26 cellular contexts compared by ENCODE assay signal in the genomic region with DNA sequence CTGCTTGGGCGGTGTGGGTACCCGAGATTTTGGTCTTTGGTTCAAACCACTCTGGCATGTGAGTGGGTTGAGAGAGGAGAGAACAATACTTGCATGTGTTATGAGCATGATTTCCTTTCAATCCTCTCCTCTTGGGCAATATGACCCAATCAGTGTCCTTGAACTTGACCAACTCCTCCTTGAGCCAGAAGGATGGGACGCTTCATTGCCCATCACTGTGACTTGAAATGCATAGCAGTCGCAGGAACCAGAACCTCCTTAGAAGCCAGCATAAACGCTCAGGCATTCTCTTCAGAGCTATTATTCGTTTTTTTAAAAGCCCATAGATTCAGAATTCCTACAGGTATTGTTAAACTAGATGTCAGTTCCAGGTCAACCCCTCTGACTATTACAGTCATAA.
"Had no signal": no experiment of that assay in that cellular context is flagged by ENCODE, and none has a peak within 500 bp of the region (broad histone marks: within the 10 kb centered on the region; RNA-seq: fewer than 3 reads in every experiment).

No MANE protein-coding gene starts in this region.

- H3K27me3 Mint-ChIP-seq: dendritic cell treated with granulocyte-macrophage colony-stimulating factor and Interleukin-4, amounts not matched to agents 40 ng/mL and 50 ng/mL, for 4 days had no signal

- H3K4me3 ChIP-seq: colonic mucosa, gastroesophageal sphincter, heart left ventricle, hepatocyte, left lung, lower lobe of right lung, mucosa of descending colon had no signal

- ATAC-seq: effector memory CD8-positive, alpha-beta T cell; esophagus mucosa; foreskin keratinocyte; gastroesophageal sphincter; heart left ventricle; left colon; left lung; left ventricle myocardium superior; lower lobe of right lung; mucosa of descending colon had no signal

- H3K36me3 ChIP-seq: colonic mucosa, gastroesophageal sphincter, heart left ventricle, left lung, lower lobe of right lung had no signal

- H3K27ac ChIP-seq: colonic mucosa, epithelial cell of prostate, foreskin keratinocyte, gastroesophageal sphincter, heart left ventricle, hepatocyte, left lung, lower lobe of right lung had no signal

- H3K4me1 Mint-ChIP-seq: endodermal cell, immature natural killer cell, naive B cell had no signal

- H3K27ac Mint-ChIP-seq: dendritic cell treated with granulocyte-macrophage colony-stimulating factor and Interleukin-4, amounts not matched to agents 40 ng/mL and 50 ng/mL, for 4 days; effector memory CD8-positive, alpha-beta T cell; endodermal cell; immature natural killer cell; mesothelial cell of epicardium; naive B cell had no signal

- DNase-seq: colonic mucosa; cortex of kidney; effector CD8-positive, alpha-beta T cell; effector memory CD8-positive, alpha-beta T cell; endodermal cell; erythroblast; foreskin keratinocyte; heart left ventricle; hypothalamus; immature natural killer cell; islet precursor cell; kidney; kidney glomerular epithelial cell; left colon; left lung; left ventricle myocardium superior; lower lobe of right lung; mesenchymal stem cell; mucosa of descending colon; naive B cell had no signal

- H2AFZ ChIP-seq: hepatocyte had no signal

- H3K4me2 ChIP-seq: hepatocyte had no signal

- H3K27me3 ChIP-seq: colonic mucosa, foreskin keratinocyte, gastroesophageal sphincter, hepatocyte, left lung had no signal

- H3K36me3 Mint-ChIP-seq: immature natural killer cell, mesothelial cell of epicardium had no signal

- H3K4me1 ChIP-seq: colonic mucosa, foreskin keratinocyte, gastroesophageal sphincter, heart left ventricle, left lung, lower lobe of right lung had no signal

- H3K4me3 Mint-ChIP-seq: dendritic cell treated with granulocyte-macrophage colony-stimulating factor and Interleukin-4, amounts not matched to agents 40 ng/mL and 50 ng/mL, for 4 days; effector memory CD8-positive, alpha-beta T cell; endodermal cell; immature natural killer cell; mesothelial cell of epicardium; naive B cell had no signal

- H3K79me2 ChIP-seq: hepatocyte had no signal
